10 cellular contexts compared by ENCODE assay signal in genomic region chr11:117824571-117825537, GRCh38. TPM values are rescaled to one million over a fixed set of nuclear protein-coding genes. Genes with fewer than 3 reads are reported as not detected.
DNase-seq lines count a peak whose midpoint lies in the region; TF ChIP-seq lines count a peak whose summit lies in the region.
"Had no signal": no experiment of that assay in that cellular context is flagged by ENCODE, and none has a peak within 500 bp of the region (broad histone marks: within the 10 kb centered on the region; RNA-seq: fewer than 3 reads in every experiment).

Gene FXYD2, minus strand, starts transcription at chr11:117824744. Its CDS starts 66 bp downstream, at chr11:117824678.

- TF ChIP-seq CTCF in kidney epithelial cell (IDR thresholded peaks at IDR 0.05; ENCODE audit: insufficient read depth, low read length, poor library complexity, severe bottlenecking): no peak
- no peak for TF ChIP-seq CTCF in suprapubic skin (IDR thresholded peaks at IDR 0.05)

- no peak for TF ChIP-seq POLR2A in suprapubic skin (IDR thresholded peaks at IDR 0.05)

- peaks cover 36% of the 10 kb centered on the region for H3K4me1 ChIP-seq in suprapubic skin

- H3K27me3 ChIP-seq in kidney epithelial cell (ENCODE audit: control insufficient read depth, insufficient read depth, low read length) (no peaks in the 10 kb centered on the region), suprapubic skin (peaks cover 5% of the 10 kb centered on the region)

- H3K4me3 ChIP-seq in kidney epithelial cell (ENCODE audit: low read depth, low read length): peak within 1 kb of the TSS; percentile 56
- no peak within 1 kb of the TSS for H3K4me3 ChIP-seq in suprapubic skin

- no peaks in the 10 kb centered on the region for H3K9me3 ChIP-seq in suprapubic skin

- H3K27ac ChIP-seq in adipose tissue (ENCODE audit: low read depth, low read length) (no peak within 1 kb of the TSS), suprapubic skin (peak within 1 kb of the TSS; percentile 58)

- TF ChIP-seq EP300 in suprapubic skin (IDR thresholded peaks at IDR 0.05): no peak

- no peaks in the 10 kb centered on the region for H3K36me3 ChIP-seq in kidney epithelial cell (ENCODE audit: control insufficient read depth, insufficient read depth, low read length)
- H3K36me3 ChIP-seq in suprapubic skin: no peaks in the 10 kb centered on the region

- DNase-seq in DMS53 (lab: John Stamatoyannopoulos, UW): peak; percentile 36
- no peak for DNase-seq in DMS53 treated with DMSO at 0.1 percent for 48 hours (lab: John Stamatoyannopoulos, UW; ENCODE audit: unreplicated experiment)
- DNase-seq in kidney epithelial cell (ENCODE audit: low read depth): no peak
- DNase-seq in suprapubic skin (ENCODE audit: low spot score in 2 of 2): peak; percentile 61 to 81
- DNase-seq in NCI-H1436 treated with DMSO at 0.1 percent for 48 hours (lab: John Stamatoyannopoulos, UW): no peak
- DNase-seq in ecto neural progenitor cell (ENCODE audit: low spot score): no peak
- DNase-seq in RPMI8226: no peak
- DNase-seq: activated gamma-delta T cell had no signal

- WGBS in adipose tissue, 3 donors: 33 to 46% (median 33%) methylated on average over 22 of the region's 22 CpGs
- 55% methylated on average over 19 of the region's 22 CpGs for WGBS in suprapubic skin

RNA-seq across cellular contexts. Expression of gene FXYD2, which starts in this region (rescaled TPM):
- 100 to 1,000 TPM in 1 of 3 donors, 10 to 100 TPM in 1, under 1 TPM in 1; 0.85 to 379 (median 10.3) TPM for polyA plus RNA-seq in adipose tissue
- total RNA-seq in kidney epithelial cell: 5.0 and 7.5 TPM in 2 replicates
- not detected for total RNA-seq in suprapubic skin
- total RNA-seq: myocyte had no signal

Comparison
In these comparisons a context has a peak if more than half of its experiments do, and no peak if none do; other contexts are left out.
1. Peak in DNase-seq and H3K27ac ChIP-seq in suprapubic skin; RNA of the gene not detected or under 1 TPM.